In genomic region chr7:143043391-143043790, GRCh38 we compare ENCODE assay signal across 22 cellular contexts. TPM values are rescaled to one million over a fixed set of nuclear protein-coding genes. Genes with fewer than 3 reads are reported as not detected.
DNase-seq lines count a peak whose midpoint lies in the region; ATAC-seq and TF ChIP-seq lines count a peak whose summit lies in the region.
"Had no signal": no experiment of that assay in that cellular context is flagged by ENCODE, and none has a peak within 500 bp of the region (broad histone marks: within the 10 kb centered on the region; RNA-seq: fewer than 3 reads in every experiment).

No MANE protein-coding gene starts in this region.

- H3K9me3 ChIP-seq in Caco-2 (0 out of 2 replicates have a peak, but pooled peaks cover 3% of the 10 kb centered on the region), SJSA1 (replicated peaks) (no peaks in the 10 kb centered on the region)
- H3K9me3 ChIP-seq: A549, breast epithelium, gastroesophageal sphincter, uterus had no signal

- intact Hi-C loops in Caco-2 (cut with micrococcal nuclease; ENCODE audit: unreplicated experiment) = no loop called here
- intact Hi-C loops in left colon (cut with DNase I, micrococcal nuclease) = no loop called here

- H3K4me3 Mint-ChIP-seq in Caco-2 (ENCODE audit: unreplicated experiment) = peak overlapping the region; percentile 52
- H3K4me3 Mint-ChIP-seq: neural crest cell had no signal

- H3K27me3 ChIP-seq in Caco-2 (replicated peaks; ENCODE audit: control insufficient read depth, insufficient read depth, low read length) = no peaks in the 10 kb centered on the region; the same call in 1 of the 2 replicates
- no peaks in the 10 kb centered on the region for H3K27me3 ChIP-seq in SJSA1 (replicated peaks)
- H3K27me3 ChIP-seq: breast epithelium, dorsolateral prefrontal cortex, gastroesophageal sphincter, uterus had no signal

- H3K36me3 ChIP-seq in Caco-2 (ENCODE audit: control insufficient read depth, insufficient read depth, low read length) (no peaks in the 10 kb centered on the region), SJSA1 (no peaks in the 10 kb centered on the region)
- H3K36me3 ChIP-seq: breast epithelium, gastroesophageal sphincter, uterus had no signal

- ATAC-seq in GM19351 (IDR thresholded peaks at IDR 0.05; ENCODE audit: unreplicated experiment) = peak; percentile 81
- no peak for ATAC-seq in left colon
- ATAC-seq: A549, gastroesophageal sphincter had no signal

- peak overlapping the region; percentile 97 for H3K27ac ChIP-seq in SJSA1
- H3K27ac ChIP-seq: A549, breast epithelium, C4-2B, gastroesophageal sphincter, uterus had no signal

- TF ChIP-seq CTCF in Caco-2 (IDR thresholded peaks at IDR 0.05; ENCODE audit: insufficient read depth in 1 of 2, low read depth in 1 of 2, low read length in 1 of 2, severe bottlenecking in 1 of 2, unreplicated experiment in 1 of 2) = no peak
- TF ChIP-seq CTCF in fibroblast of pulmonary artery (IDR thresholded peaks at IDR 0.05; ENCODE audit: low read length, missing control alignments) = no peak

- H3K4me3 ChIP-seq in Caco-2 (ENCODE audit: low read depth, low read length) (no peak overlapping the region), SJSA1 (no peak overlapping the region), fibroblast of pulmonary artery (replicated peaks; ENCODE audit: low read depth, low read length) (no peak overlapping the region)
- H3K4me3 ChIP-seq: A549, breast epithelium, dorsolateral prefrontal cortex, gastroesophageal sphincter, uterus had no signal

- no peaks in the 10 kb centered on the region for H3K36me3 Mint-ChIP-seq in Caco-2 (ENCODE audit: insufficient read depth, unreplicated experiment)

- H3K9me3 Mint-ChIP-seq in Caco-2 (ENCODE audit: unreplicated experiment) = no peaks in the 10 kb centered on the region
- H3K9me3 Mint-ChIP-seq: neural crest cell had no signal

- peaks cover 6% of the 10 kb centered on the region for H3K27me3 Mint-ChIP-seq in Caco-2 (ENCODE audit: insufficient read depth, unreplicated experiment)

- H3K4me1 ChIP-seq in Caco-2 (peaks cover 42% of the 10 kb centered on the region), SJSA1 (replicated peaks) (peaks cover 60% of the 10 kb centered on the region)
- H3K4me1 ChIP-seq: A549, breast epithelium, gastroesophageal sphincter, uterus had no signal

- POLR2A ChIA-PET in Caco-2 (lab: Charles Lee) = no interaction called here

- BruUV-seq in Caco-2 (replicated peaks; lab: Mats Ljungman, UMichigan) = no TSS peak

- DNase-seq in Caco-2 (no peak), SJSA1 (ENCODE audit: low read depth in 1 of 2, low spot score in 2 of 2) (no peak), fibroblast of pulmonary artery (ENCODE audit: low read depth) (peak; percentile 40), GM19240 (ENCODE audit: insufficient read length, low spot score) (no peak), COLO668 (lab: John Stamatoyannopoulos, UW; ENCODE audit: unreplicated experiment) (no peak), left colon (no peak), NCI-H187 treated with DMSO at 0.1 percent for 48 hours (lab: John Stamatoyannopoulos, UW) (no peak)
- DNase-seq: activated CD4-positive, alpha-beta T cell treated with anti-CD3 and anti-CD28 coated beads for 48 hours; dorsolateral prefrontal cortex; GF-D8; H7; NCI-H2081 treated with DMSO at 0.1 percent for 48 hours; NCI-H510A; substantia nigra; uterus had no signal

- peak overlapping the region; percentile 79 for H3K27ac Mint-ChIP-seq in Caco-2 (ENCODE audit: unreplicated experiment)

- peaks cover 37% of the 10 kb centered on the region for H3K4me1 Mint-ChIP-seq in Caco-2 (ENCODE audit: low read depth, unreplicated experiment)

- CTCF ChIA-PET in Caco-2 (lab: Charles Lee) = interaction anchor here (2.3 kb wide), 1 partner anchor 172 kb away, joined by 12 read pairs; no protein-coding TSS in a partner anchor

RNA-seq across cellular contexts. Expression of gene OR6V1, which starts 8.8 kb away (rescaled TPM):
- not detected in 2 replicates for total RNA-seq in Caco-2 (2022)
- total RNA-seq in SJSA1 (2014; rRNA removed; shearing (Covaris generic)) = not detected in 2 replicates
- not detected for total RNA-seq in left colon
- total RNA-seq: breast epithelium, dorsolateral prefrontal cortex, gastroesophageal sphincter, H7, mesenteric fat pad, neural crest cell, uterus had no signal

RNA-seq across cellular contexts. Expression of gene OR9A2, which starts 16.5 kb away (rescaled TPM):
- total RNA-seq in Caco-2 (2022) (not detected in 2 replicates), left colon (not detected)
- total RNA-seq in SJSA1 (2014; rRNA removed; shearing (Covaris generic)) = not detected in 2 replicates
- total RNA-seq: gastroesophageal sphincter, H7, mesenteric fat pad, neural crest cell had no signal
